ENCODE assay signal across 8 cellular contexts in the genomic region with DNA sequence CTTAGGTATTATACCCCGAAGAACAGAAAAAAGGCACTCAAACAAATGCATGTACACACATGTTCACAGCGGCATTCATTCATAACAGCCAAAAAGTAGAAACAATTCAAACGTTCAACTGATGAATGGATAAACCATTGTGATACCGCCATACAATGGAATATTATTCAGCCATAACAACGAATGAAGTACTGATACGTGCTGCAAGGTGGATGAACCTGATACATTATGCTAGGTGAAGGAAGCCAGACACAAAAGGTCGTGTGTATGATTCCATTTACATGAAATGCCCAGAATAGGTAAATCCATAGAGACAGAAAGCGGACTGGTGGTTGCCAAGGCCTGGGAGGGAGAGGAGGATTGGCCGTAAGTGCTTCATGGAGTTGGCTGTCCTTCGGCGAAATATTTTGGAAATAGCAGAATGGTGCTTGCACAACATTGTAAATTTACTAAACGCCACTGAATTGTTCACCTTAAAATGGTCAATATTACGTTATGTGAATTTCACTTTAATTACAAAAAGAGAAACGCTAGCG.
DNase-seq lines count a peak whose midpoint lies in the region; ATAC-seq lines count a peak whose summit lies in the region.

No MANE protein-coding gene starts in this region.

- H3K36me3 ChIP-seq in iPS DF 6.9 (ENCODE audit: control insufficient read depth, insufficient read depth, low read length), result peaks cover 2% of the 10 kb centered on the region; the same call in 1 of the 2 replicates

- no peaks in the 10 kb centered on the region for H3K4me1 ChIP-seq in iPS DF 6.9 (ENCODE audit: control insufficient read depth, insufficient read depth, low read length)

- H3K27ac ChIP-seq in iPS DF 6.9 (ENCODE audit: low read length) (no peak overlapping the region), skin epidermis (peak overlapping the region; percentile 7 to 95 (median 89))

- H3K9me3 Mint-ChIP-seq in IgD-negative memory B cell, result no peaks in the 10 kb centered on the region
- no peaks in the 10 kb centered on the region for H3K9me3 Mint-ChIP-seq in activated naive CD8-positive, alpha-beta T cell treated with anti-CD3 and anti-CD28 coated beads, Interleukin-2, amount 10 ng/mL, durations not matched to agents 7 days and 5 days

- H3K27me3 Mint-ChIP-seq in IgD-negative memory B cell, result no peaks in the 10 kb centered on the region
- no peaks in the 10 kb centered on the region for H3K27me3 Mint-ChIP-seq in activated naive CD8-positive, alpha-beta T cell treated with anti-CD3 and anti-CD28 coated beads, Interleukin-2, amount 10 ng/mL, durations not matched to agents 7 days and 5 days

- peak overlapping the region; percentile 95 to 100 (median 96) for H3K4me3 Mint-ChIP-seq in IgD-negative memory B cell
- H3K4me3 Mint-ChIP-seq in activated naive CD8-positive, alpha-beta T cell treated with anti-CD3 and anti-CD28 coated beads, Interleukin-2, amount 10 ng/mL, durations not matched to agents 7 days and 5 days, result peak overlapping the region; percentile 89

- POLR2A ChIA-PET in activated naive CD8-positive, alpha-beta T cell treated with anti-CD3 and anti-CD28 coated beads, Interleukin-2, amount 10 ng/mL, durations not matched to agents 7 days and 5 days (lab: Charles Lee), result interaction anchor here (0.8 to 2.5 kb wide), 7 partner anchors 9 to 923 kb away, joined by 3 to 12 read pairs (median 4); a partner anchor contains a TSS

- peak overlapping the region; percentile 89 to 99 (median 96) for H3K27ac Mint-ChIP-seq in IgD-negative memory B cell
- H3K27ac Mint-ChIP-seq in activated naive CD8-positive, alpha-beta T cell treated with anti-CD3 and anti-CD28 coated beads, Interleukin-2, amount 10 ng/mL, durations not matched to agents 7 days and 5 days, result peak overlapping the region; percentile 93

- peak; percentile 0 for ATAC-seq in GM21447 (IDR thresholded peaks at IDR 0.05; ENCODE audit: unreplicated experiment)
- peak; percentile 0 for ATAC-seq in activated naive CD8-positive, alpha-beta T cell treated with anti-CD3 and anti-CD28 coated beads, Interleukin-2, amount 10 ng/mL, durations not matched to agents 7 days and 5 days (ENCODE audit: low read depth)

- H3K27me3 ChIP-seq in iPS DF 6.9 (ENCODE audit: control insufficient read depth, insufficient read depth, low read length), result no peaks in the 10 kb centered on the region

- peaks cover 2% of the 10 kb centered on the region for H3K36me3 Mint-ChIP-seq in IgD-negative memory B cell
- peaks cover 18% of the 10 kb centered on the region for H3K36me3 Mint-ChIP-seq in activated naive CD8-positive, alpha-beta T cell treated with anti-CD3 and anti-CD28 coated beads, Interleukin-2, amount 10 ng/mL, durations not matched to agents 7 days and 5 days

- DNase-seq in G401 (ENCODE audit: low spot score) (peak; percentile 68), iPS DF 6.9 (ENCODE audit: low read depth, low spot score) (no peak), iPS-NIHi7 (ENCODE audit: extremely low spot score) (no peak)
- no peak for DNase-seq in activated naive CD8-positive, alpha-beta T cell treated with anti-CD3 and anti-CD28 coated beads, Interleukin-2, amount 10 ng/mL, durations not matched to agents 7 days and 5 days
- no peak for DNase-seq in activated CD4-positive, alpha-beta T cell treated with anti-CD3 and anti-CD28 coated beads for 1 hour

- in situ Hi-C loops in G401 (cut with HindIII; ENCODE audit: low sequenced_read_pairs), result no loop called here

- H3K4me3 ChIP-seq in iPS DF 6.9 (ENCODE audit: low read length) (peak overlapping the region; percentile 53; the same call in 1 of the 2 replicates), skin epidermis (peak overlapping the region; percentile 46 to 91 (median 65))

- no CpG with 5 or more reads among the region's 15 CpGs for WGBS in iPS DF 6.9 (ENCODE audit: insufficient coverage, insufficient read length)

- H3K4me1 Mint-ChIP-seq in IgD-negative memory B cell, result peaks cover 27 to 48% (median 34%) of the 10 kb centered on the region in 3 donors
- peaks cover 35% of the 10 kb centered on the region for H3K4me1 Mint-ChIP-seq in activated naive CD8-positive, alpha-beta T cell treated with anti-CD3 and anti-CD28 coated beads, Interleukin-2, amount 10 ng/mL, durations not matched to agents 7 days and 5 days

- no peaks in the 10 kb centered on the region for H3K9me3 ChIP-seq in iPS DF 6.9 (ENCODE audit: control insufficient read depth, insufficient read depth, low read length)
